21 cellular contexts compared by ENCODE assay signal in the genomic region with DNA sequence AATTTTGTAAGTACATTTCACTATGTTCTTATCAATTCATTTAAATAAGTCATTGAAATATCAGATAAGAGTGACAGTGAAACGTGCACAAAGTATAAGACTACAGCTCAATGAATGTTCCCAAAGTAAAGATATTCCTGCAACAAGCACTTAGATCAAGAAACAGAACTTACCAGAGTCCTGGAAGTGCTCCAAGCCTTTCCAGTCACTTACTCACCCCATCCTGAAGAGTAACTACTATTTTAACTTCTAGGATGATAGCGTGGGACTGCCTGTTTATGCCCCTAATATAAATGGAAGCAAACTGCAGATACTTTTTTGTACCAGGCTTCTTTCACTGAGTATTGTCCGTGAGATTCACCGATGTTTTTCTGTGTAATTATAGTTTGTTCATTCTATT.
DNase-seq lines count a peak whose midpoint lies in the region; ATAC-seq and TF ChIP-seq lines count a peak whose summit lies in the region.
"Had no signal": no experiment of that assay in that cellular context is flagged by ENCODE, and none has a peak within 500 bp of the region (broad histone marks: within the 10 kb centered on the region; RNA-seq: fewer than 3 reads in every experiment).

No MANE protein-coding gene starts in this region.

- H3K4me3 Mint-ChIP-seq in MCF 10A (ENCODE audit: unreplicated experiment) = no peak overlapping the region
- no peak overlapping the region for H3K4me3 Mint-ChIP-seq in Calu3 (ENCODE audit: low read depth, unreplicated experiment)
- H3K4me3 Mint-ChIP-seq in CD4-positive, alpha-beta T cell = no peak overlapping the region
- H3K4me3 Mint-ChIP-seq: CD14-positive monocyte; naive thymus-derived CD4-positive, alpha-beta T cell had no signal

- CTCF ChIA-PET in MCF 10A (lab: Yijun Ruan, JAX) = no interaction called here
- CTCF ChIA-PET in Calu3 (lab: Charles Lee) = no interaction called here
- CTCF ChIA-PET in CD4-positive, alpha-beta T cell (lab: Charles Lee) = no interaction called here

- H3K36me3 Mint-ChIP-seq in MCF 10A (ENCODE audit: insufficient read depth, unreplicated experiment) = no peaks in the 10 kb centered on the region
- H3K36me3 Mint-ChIP-seq in Calu3 (ENCODE audit: insufficient read depth, unreplicated experiment) = no peaks in the 10 kb centered on the region
- H3K36me3 Mint-ChIP-seq in CD4-positive, alpha-beta T cell (ENCODE audit: low read depth) = no peaks in the 10 kb centered on the region
- H3K36me3 Mint-ChIP-seq: CD14-positive monocyte; naive thymus-derived CD4-positive, alpha-beta T cell had no signal

- POLR2A ChIA-PET in MCF 10A (lab: Yijun Ruan, JAX) = no interaction called here
- POLR2A ChIA-PET in CD4-positive, alpha-beta T cell (lab: Charles Lee) = no interaction called here

- no peaks in the 10 kb centered on the region for H3K9me3 ChIP-seq in breast epithelium
- no peaks in the 10 kb centered on the region for H3K9me3 ChIP-seq in CD4-positive, alpha-beta T cell (ENCODE audit: control insufficient read depth, low read length)
- H3K9me3 ChIP-seq: testis had no signal

- H3K4me3 ChIP-seq in breast epithelium (no peak overlapping the region), fibroblast of the aortic adventitia (ENCODE audit: low read depth, low read length) (no peak overlapping the region)
- H3K4me3 ChIP-seq: coronary artery, lung, testis had no signal

- H3K4me1 ChIP-seq in breast epithelium = no peaks in the 10 kb centered on the region
- H3K4me1 ChIP-seq: testis had no signal

- H3K27me3 Mint-ChIP-seq in MCF 10A (ENCODE audit: insufficient read depth, unreplicated experiment) (no peaks in the 10 kb centered on the region), Calu3 (ENCODE audit: unreplicated experiment) (no peaks in the 10 kb centered on the region)
- no peaks in the 10 kb centered on the region for H3K27me3 Mint-ChIP-seq in CD4-positive, alpha-beta T cell

- TF ChIP-seq POLR2A in breast epithelium (IDR thresholded peaks at IDR 0.05) = no peak

- DNase-seq in MCF 10A (ENCODE audit: unreplicated experiment) (peak; percentile 27), breast epithelium (ENCODE audit: low spot score in 2 of 2) (no peak), amniotic epithelial cell (ENCODE audit: low read depth) (peak; percentile 76), fibroblast of the aortic adventitia (ENCODE audit: low read depth) (peak; percentile 87), stromal cell of bone marrow (ENCODE audit: low read depth) (peak; percentile 73), Calu3 (no peak), amygdala (lab: John Stamatoyannopoulos, UW) (no peak)
- no peak for DNase-seq in CD4-positive, alpha-beta T cell
- DNase-seq: 8988T; activated CD4-positive, alpha-beta T cell treated with anti-CD3 and anti-CD28 coated beads for 4 hours; anterior cingulate cortex; Karpas-422; naive thymus-derived CD4-positive, alpha-beta T cell; NCI-H1417 treated with DMSO at 0.1 percent for 48 hours; NCI-H2171 treated with DMSO at 0.1 percent for 48 hours; posterior cingulate gyrus; testis had no signal

- H3K9me3 Mint-ChIP-seq in MCF 10A (ENCODE audit: unreplicated experiment) (peaks cover 5% of the 10 kb centered on the region), Calu3 (ENCODE audit: low read depth, unreplicated experiment) (peaks cover 3% of the 10 kb centered on the region)
- peaks cover 3% of the 10 kb centered on the region for H3K9me3 Mint-ChIP-seq in CD4-positive, alpha-beta T cell

- H3K27ac ChIP-seq in breast epithelium = no peak overlapping the region
- no peak overlapping the region for H3K27ac ChIP-seq in CD4-positive, alpha-beta T cell (ENCODE audit: low read depth, low read length)
- H3K27ac ChIP-seq: coronary artery, testis had no signal

- BruUV-seq in MCF 10A (replicated peaks; lab: Mats Ljungman, UMichigan) = no TSS peak
- BruUV-seq in Calu3 (replicated peaks; lab: Mats Ljungman, UMichigan) = no TSS peak

- intact Hi-C loops in MCF 10A (cut with micrococcal nuclease) (no loop called here), breast epithelium (cut with DNase I; ENCODE audit: low total_unique reads) (no loop called here), Calu3 (cut with micrococcal nuclease; ENCODE audit: unreplicated experiment) (no loop called here)
- intact Hi-C loops in CD4-positive, alpha-beta T cell (cut with DNase I, micrococcal nuclease) = no loop called here

- no peak for ATAC-seq in CD4-positive, alpha-beta T cell (ENCODE audit: poor library complexity)
- ATAC-seq: naive thymus-derived CD4-positive, alpha-beta T cell; Panc1 had no signal

- H3K27ac Mint-ChIP-seq in MCF 10A (ENCODE audit: low read depth, unreplicated experiment) (no peak overlapping the region), Calu3 (ENCODE audit: unreplicated experiment) (no peak overlapping the region)
- no peak overlapping the region for H3K27ac Mint-ChIP-seq in CD4-positive, alpha-beta T cell
- H3K27ac Mint-ChIP-seq: CD14-positive monocyte; naive thymus-derived CD4-positive, alpha-beta T cell had no signal

- TF ChIP-seq CTCF in MCF 10A (IDR thresholded peaks at IDR 0.05; ENCODE audit: unreplicated experiment) (no peak), breast epithelium (IDR thresholded peaks at IDR 0.05) (no peak), fibroblast of the aortic adventitia (IDR thresholded peaks at IDR 0.05; ENCODE audit: insufficient read depth, low read length) (no peak), Calu3 (IDR thresholded peaks at IDR 0.05; ENCODE audit: unreplicated experiment) (no peak)
- TF ChIP-seq CTCF in CD4-positive, alpha-beta T cell (IDR thresholded peaks at IDR 0.05) = no peak

- no peaks in the 10 kb centered on the region for H3K4me1 Mint-ChIP-seq in MCF 10A (ENCODE audit: insufficient read depth, unreplicated experiment)
- no peaks in the 10 kb centered on the region for H3K4me1 Mint-ChIP-seq in Calu3 (ENCODE audit: low read depth, unreplicated experiment)
- no peaks in the 10 kb centered on the region for H3K4me1 Mint-ChIP-seq in CD4-positive, alpha-beta T cell (ENCODE audit: low read depth)
- H3K4me1 Mint-ChIP-seq: CD14-positive monocyte; naive thymus-derived CD4-positive, alpha-beta T cell had no signal

- no peaks in the 10 kb centered on the region for H3K27me3 ChIP-seq in breast epithelium
- no peaks in the 10 kb centered on the region for H3K27me3 ChIP-seq in CD4-positive, alpha-beta T cell (ENCODE audit: control insufficient read depth, insufficient read depth, low read length)
- H3K27me3 ChIP-seq: testis had no signal

- no peaks in the 10 kb centered on the region for H3K36me3 ChIP-seq in breast epithelium

Comparison
In these comparisons a context has a peak if more than half of its experiments do, and no peak if none do; other contexts are left out.
1. DNase-seq: peak in MCF 10A (single experiment), amniotic epithelial cell (single experiment), fibroblast of the aortic adventitia (single experiment) and stromal cell of bone marrow (single experiment); none in breast epithelium (0 of 2), Calu3 (single experiment), amygdala (0 of 56) and CD4-positive, alpha-beta T cell (0 of 10).